3 cellular contexts compared by ENCODE assay signal in genomic region chr2:64831977-64832328, GRCh38.
A peak's percentile ranks its signal among the peaks of the same experiment; 100 is the strongest.
TF ChIP-seq lines count a peak whose summit lies in the region.

No MANE protein-coding gene starts in this region.

TF ChIP-seq in A549, 52 proteins besides CTCF, POLR2A, EP300 and RAD21:
- no peak for TF ChIP-seq NFE2L2 (conservative IDR thresholded peaks at IDR 0.05; ENCODE audit: low read length)
- no peak for TF ChIP-seq HOXB13 (CRISPR knock-in tag; IDR thresholded peaks at IDR 0.05; ENCODE audit: low read depth)
- no peak for TF ChIP-seq SMC3 (IDR thresholded peaks at IDR 0.05)
- TF ChIP-seq HES2 (IDR thresholded peaks at IDR 0.05), result no peak
- TF ChIP-seq ZSCAN20 (CRISPR knock-in tag; IDR thresholded peaks at IDR 0.05), result no peak
- no peak for TF ChIP-seq HOXA7 (CRISPR knock-in tag; IDR thresholded peaks at IDR 0.05)
- no peak for TF ChIP-seq JUN (IDR thresholded peaks at IDR 0.05)
- TF ChIP-seq RNF2 (IDR thresholded peaks at IDR 0.05; ENCODE audit: borderline replicate concordance, low read depth), result no peak
- TF ChIP-seq MAFK (IDR thresholded peaks at IDR 0.05; ENCODE audit: partially characterized antibody), result no peak

TF ChIP-seq in HCT116, 20 proteins besides CTCF, POLR2A, EP300 and RAD21:
- TF ChIP-seq EZH2 (IDR thresholded peaks at IDR 0.05), result no peak

TF ChIP-seq in GM12878, 131 proteins besides CTCF, POLR2A, EP300 and RAD21:
- TF ChIP-seq SMAD1 (IDR thresholded peaks at IDR 0.05; ENCODE audit: low read depth, partially characterized antibody) (no peak), TARDBP (IDR thresholded peaks at IDR 0.05; ENCODE audit: borderline replicate concordance) (no peak), POU2F2 (IDR thresholded peaks at IDR 0.05; ENCODE audit: borderline replicate concordance, low read depth, low read length) (no peak), TCF7 (IDR thresholded peaks at IDR 0.05; ENCODE audit: borderline replicate concordance) (peak; percentile 8; the same call in 1 of the 2 replicates), ZNF217 (IDR thresholded peaks at IDR 0.05) (no peak), NR2F1 (conservative IDR thresholded peaks at IDR 0.05) (no peak)
TF ChIP-seq in GM12878: peak in this region for 1.
